In the genomic region with DNA sequence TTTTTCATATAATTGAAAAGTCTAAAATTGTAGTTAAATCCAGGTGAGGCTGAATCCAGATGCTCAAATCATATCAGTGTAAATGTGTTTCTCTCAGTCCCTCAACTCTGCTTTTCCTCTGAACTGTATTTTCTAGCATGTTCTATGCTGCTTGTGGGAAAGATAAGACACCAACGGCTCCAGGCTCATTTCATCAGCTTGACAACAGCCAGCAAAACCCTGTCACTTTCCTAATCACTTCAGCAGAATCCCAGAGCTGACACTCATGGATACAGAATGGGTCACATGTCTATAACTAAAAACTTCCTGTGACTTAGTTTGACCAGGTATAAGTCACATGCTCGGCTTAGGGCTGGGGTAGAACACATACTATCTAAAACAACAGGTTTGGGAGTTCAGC, we compare ENCODE assay signal across 19 cellular contexts.
"Had no signal": no experiment of that assay in that cellular context is flagged by ENCODE, and none has a peak within 500 bp of the region (broad histone marks: within the 10 kb centered on the region; RNA-seq: fewer than 3 reads in every experiment).

No MANE protein-coding gene starts in this region.

- H3K4me3 ChIP-seq: SJSA1, SK-N-MC had no signal

- H3K4me1 ChIP-seq: SJSA1 had no signal

- H3K9me3 ChIP-seq: SJSA1 had no signal

- H3K27me3 ChIP-seq: SJSA1 had no signal

- FAIRE-seq: RCC 7860 had no signal

- H3K27ac ChIP-seq: SJSA1, SK-N-MC had no signal

- DNase-seq: Karpas-422, KG1, MM.1S, NCI-H1092 treated with DMSO at 0.1 percent for 48 hours, NCI-H1436, NCI-H187, NCI-H2029, NCI-H2081 treated with DMSO at 0.1 percent for 48 hours, NCI-H2171, NCI-H226, NCI-H446, NCI-H510A, NCI-H524 treated with DMSO at 0.1 percent for 48 hours, NCI-H774, RPMI8226, SIG-M5 had no signal

- H3K36me3 ChIP-seq: SJSA1 had no signal
